Comparison of ENCODE assay signal across 1 cellular context in the genomic region with DNA sequence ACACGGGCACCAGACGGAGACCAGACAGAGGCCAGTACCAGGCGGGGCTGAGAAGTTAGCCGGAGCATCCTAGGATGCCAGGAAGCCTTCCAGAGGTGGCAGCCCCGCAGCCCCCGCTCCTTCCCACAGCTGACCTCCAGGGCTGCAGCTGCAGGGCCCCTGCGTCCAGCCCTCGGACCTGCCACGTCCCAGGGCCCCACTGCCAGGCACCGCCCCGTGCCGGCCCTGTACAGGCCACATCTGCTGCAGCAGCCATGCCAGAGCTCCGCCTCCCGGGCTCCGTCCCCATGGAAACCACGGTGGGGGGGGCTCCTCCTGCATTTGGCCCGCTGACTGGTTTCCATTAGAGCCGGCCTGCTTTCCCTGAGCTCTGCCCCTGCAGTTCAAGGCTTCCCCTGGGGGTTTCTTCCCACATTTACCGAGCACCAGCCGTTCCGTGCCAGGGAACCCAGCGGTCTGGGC.
TF ChIP-seq lines count a peak whose summit lies in the region.

No MANE protein-coding gene starts in this region.

TF ChIP-seq in SK-N-SH, 30 proteins besides CTCF, POLR2A, EP300 and RAD21 (continued from another document):
- TF ChIP-seq RCOR1 (IDR thresholded peaks at IDR 0.05; ENCODE audit: low read length) (peak; percentile 8; the same call in 1 of the 2 replicates), TEAD4 (IDR thresholded peaks at IDR 0.05; ENCODE audit: borderline replicate concordance, insufficient read depth) (0 out of 2 replicates have a peak, but pooled peaks have one; percentile 10), MEF2A (IDR thresholded peaks at IDR 0.05; ENCODE audit: borderline replicate concordance, low read depth) (no peak), JUND (IDR thresholded peaks at IDR 0.05) (0 out of 2 replicates have a peak, but pooled peaks have one; percentile 2), TAF1 (IDR thresholded peaks at IDR 0.05; ENCODE audit: borderline replicate concordance, low read depth, low read length) (peak; percentile 29; the same call in 1 of the 2 replicates)
- TF ChIP-seq, protein P1, sequence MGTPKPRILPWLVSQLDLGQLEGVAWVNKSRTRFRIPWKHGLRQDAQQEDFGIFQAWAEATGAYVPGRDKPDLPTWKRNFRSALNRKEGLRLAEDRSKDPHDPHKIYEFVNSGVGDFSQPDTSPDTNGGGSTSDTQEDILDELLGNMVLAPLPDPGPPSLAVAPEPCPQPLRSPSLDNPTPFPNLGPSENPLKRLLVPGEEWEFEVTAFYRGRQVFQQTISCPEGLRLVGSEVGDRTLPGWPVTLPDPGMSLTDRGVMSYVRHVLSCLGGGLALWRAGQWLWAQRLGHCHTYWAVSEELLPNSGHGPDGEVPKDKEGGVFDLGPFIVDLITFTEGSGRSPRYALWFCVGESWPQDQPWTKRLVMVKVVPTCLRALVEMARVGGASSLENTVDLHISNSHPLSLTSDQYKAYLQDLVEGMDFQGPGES (IDR thresholded peaks at IDR 0.05; ENCODE audit: low read depth, low read length) = no peak
TF ChIP-seq in SK-N-SH: peak in this region for 10.
